In the genomic region with DNA sequence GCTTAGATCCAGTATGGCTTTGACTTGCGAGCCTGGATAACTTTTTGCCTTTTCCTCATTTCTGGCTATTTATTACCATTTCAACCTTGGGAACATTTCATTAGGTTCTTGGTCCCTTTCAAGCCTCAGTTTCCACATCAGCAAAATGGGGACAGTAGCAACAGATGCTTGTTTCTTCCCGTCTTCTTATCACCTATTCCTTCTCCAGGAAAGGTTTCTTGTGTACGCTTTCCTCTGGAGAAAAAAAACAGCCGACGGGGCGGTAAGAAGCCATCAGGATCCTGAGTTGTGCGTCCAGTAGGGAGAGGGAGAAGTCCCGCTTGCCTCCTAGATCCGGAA, we compare ENCODE assay signal across 8 cellular contexts. TPM values are rescaled to one million over a fixed set of nuclear protein-coding genes. Genes with fewer than 3 reads are reported as not detected.
DNase-seq lines count a peak whose midpoint lies in the region; ATAC-seq, FAIRE-seq and TF ChIP-seq lines count a peak whose summit lies in the region.

No MANE protein-coding gene starts in this region.

- no peak for ATAC-seq in mucosa of descending colon
- no peak for ATAC-seq in HG02798 (IDR thresholded peaks at IDR 0.05; ENCODE audit: poor library complexity, unreplicated experiment)

- no peak for FAIRE-seq in bronchial epithelial cell (lab: Jason Lieb, UNC)

- H3K4me3 ChIP-seq in HUES6 (ENCODE audit: low read depth, low read length) (peak overlapping the region; percentile 91), bronchial epithelial cell (ENCODE audit: low read depth, low read length) (peak overlapping the region; percentile 68), mucosa of descending colon (peak overlapping the region; percentile 78)

- H3K4me1 ChIP-seq in HUES6 (ENCODE audit: control insufficient read depth, insufficient read depth, low read length): peaks cover 52% of the 10 kb centered on the region
- peaks cover 20% of the 10 kb centered on the region for H3K4me1 ChIP-seq in mucosa of descending colon (ENCODE audit: low read depth)

- H3K9me3 ChIP-seq in HUES6 (ENCODE audit: control insufficient read depth, insufficient read depth, low read depth, low read length) (no peaks in the 10 kb centered on the region), mucosa of descending colon (no peaks in the 10 kb centered on the region)

- intact Hi-C loops in mucosa of descending colon (cut with DNase I, micrococcal nuclease): no loop called here

- TF ChIP-seq CTCF in 22Rv1 (IDR thresholded peaks at IDR 0.05): no peak
- TF ChIP-seq CTCF in bronchial epithelial cell (IDR thresholded peaks at IDR 0.05; ENCODE audit: insufficient read depth, low read length, severe bottlenecking): no peak
- TF ChIP-seq CTCF in mucosa of descending colon (IDR thresholded peaks at IDR 0.05): no peak

- peak overlapping the region; percentile 8 for H3K9ac ChIP-seq in HUES6 (ENCODE audit: low read length)

- H3K36me3 ChIP-seq in HUES6 (ENCODE audit: control insufficient read depth, insufficient read depth, low read length) (no peaks in the 10 kb centered on the region), bronchial epithelial cell (ENCODE audit: control insufficient read depth, insufficient read depth, low read length) (no peaks in the 10 kb centered on the region), mucosa of descending colon (ENCODE audit: low read depth) (no peaks in the 10 kb centered on the region)

- H3K27me3 ChIP-seq in HUES6 (ENCODE audit: control insufficient read depth, insufficient read depth, low read length): no peaks in the 10 kb centered on the region
- H3K27me3 ChIP-seq in bronchial epithelial cell (ENCODE audit: control insufficient read depth, insufficient read depth, low read length): no peaks in the 10 kb centered on the region

- H3K27ac ChIP-seq in 22Rv1 (peak overlapping the region; percentile 93), HUES6 (ENCODE audit: low read depth, low read length) (no peak overlapping the region; the same call in 1 of the 2 replicates)

- DNase-seq in bronchial epithelial cell (ENCODE audit: low read depth) (no peak), mucosa of descending colon (no peak), ureter (ENCODE audit: low spot score) (no peak), NCI-H1105 (lab: John Stamatoyannopoulos, UW) (no peak), DMS53 treated with DMSO at 0.1 percent for 48 hours (lab: John Stamatoyannopoulos, UW; ENCODE audit: unreplicated experiment) (no peak)

RNA-seq across cellular contexts. Expression of a gene that starts 0.5 kb away (rescaled TPM):
- total RNA-seq in bronchial epithelial cell (39.4 and 51.3 TPM in 2 replicates), mucosa of descending colon (100 to 1,000 TPM in 2 of 3 donors, 10 to 100 TPM in 1; 85.1 to 183 (median 121) TPM), ureter (67.5 TPM)
